4 cellular contexts compared by ENCODE assay signal in genomic region chr11:1242751-1243150, GRCh38. TPM values are rescaled to one million over a fixed set of nuclear protein-coding genes. Genes with fewer than 3 reads are reported as not detected.
"Had no signal": no experiment of that assay in that cellular context is flagged by ENCODE, and none has a peak within 500 bp of the region (broad histone marks: within the 10 kb centered on the region; RNA-seq: fewer than 3 reads in every experiment).

No MANE protein-coding gene starts in this region.

RNA-seq across cellular contexts. Expression of gene MUC5B, which starts 19.9 kb away (rescaled TPM):
- total RNA-seq: GM23248, H4, H9, HFFc6 had no signal
- polyA plus RNA-seq: GM23248 had no signal
